In the genomic region with DNA sequence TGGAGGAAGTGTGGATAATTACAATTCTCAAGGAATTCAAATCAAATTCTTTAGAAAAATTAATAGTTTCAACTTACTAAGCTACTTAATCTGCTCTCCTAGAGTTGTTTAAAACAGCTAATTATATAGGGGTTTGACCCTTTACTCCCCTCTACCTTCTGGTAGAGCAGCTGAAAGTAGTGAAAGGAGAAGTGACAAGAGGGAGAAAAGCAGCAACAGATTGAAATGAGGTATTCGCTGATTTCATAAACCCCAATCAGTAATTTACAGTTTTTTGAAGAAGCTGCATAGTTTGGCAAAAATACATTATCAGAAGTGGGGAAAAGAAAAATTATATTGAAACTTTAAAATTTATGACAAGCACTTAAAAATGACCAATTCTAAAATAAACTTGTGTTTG, we compare ENCODE assay signal across 16 cellular contexts.
"Had no signal": no experiment of that assay in that cellular context is flagged by ENCODE, and none has a peak within 500 bp of the region (broad histone marks: within the 10 kb centered on the region; RNA-seq: fewer than 3 reads in every experiment).

No MANE protein-coding gene starts in this region.

- ATAC-seq: activated T-cell treated with anti-CD3 and anti-CD28 coated beads, Interleukin-2, amount 50 U/mL, for 72 hours; mucosa of descending colon; naive thymus-derived CD8-positive, alpha-beta T cell had no signal

- H3K9me3 Mint-ChIP-seq: activated CD4-positive, alpha-beta T cell treated with anti-CD3 and anti-CD28 coated beads, Interleukin-2, amount 10 ng/mL, durations not matched to agents 24 days and 14 days; activated T-cell treated with anti-CD3 and anti-CD28 coated beads, Interleukin-2, amount 50 U/mL, for 72 hours; naive thymus-derived CD8-positive, alpha-beta T cell had no signal

- H3K9me3 ChIP-seq: mucosa of descending colon, right atrium auricular region, transverse colon, vagina had no signal

- H3K27ac Mint-ChIP-seq: activated CD4-positive, alpha-beta T cell treated with anti-CD3 and anti-CD28 coated beads, Interleukin-2, amount 10 ng/mL, durations not matched to agents 24 days and 14 days; activated naive CD8-positive, alpha-beta T cell; activated T-cell treated with anti-CD3 and anti-CD28 coated beads, Interleukin-2, amount 50 U/mL, for 72 hours had no signal

- H3K4me3 Mint-ChIP-seq: activated CD4-positive, alpha-beta T cell treated with anti-CD3 and anti-CD28 coated beads, Interleukin-2, amount 10 ng/mL, durations not matched to agents 24 days and 14 days; activated naive CD8-positive, alpha-beta T cell; activated T-cell treated with anti-CD3 and anti-CD28 coated beads, Interleukin-2, amount 50 U/mL, for 72 hours; naive thymus-derived CD8-positive, alpha-beta T cell had no signal

- H3K36me3 Mint-ChIP-seq: activated naive CD8-positive, alpha-beta T cell had no signal

- H3K27me3 Mint-ChIP-seq: activated CD4-positive, alpha-beta T cell treated with anti-CD3 and anti-CD28 coated beads, Interleukin-2, amount 10 ng/mL, durations not matched to agents 24 days and 14 days; activated naive CD8-positive, alpha-beta T cell; naive thymus-derived CD8-positive, alpha-beta T cell had no signal

- DNase-seq: activated CD4-positive, alpha-beta T cell treated with anti-CD3 and anti-CD28 coated beads, Interleukin-2, amount 10 ng/mL, durations not matched to agents 24 days and 14 days; activated CD4-positive, CD25-positive, alpha-beta regulatory T cell; activated CD8-positive, alpha-beta memory T cell treated with anti-CD3 and anti-CD28 coated beads, Interleukin-2, amount 50 U/mL, for 48 hours; activated gamma-delta T cell treated with Interleukin-2 at 50 U/mL for 16 hours; activated T-cell treated with anti-CD3 and anti-CD28 coated beads, Interleukin-2, amount 50 U/mL, for 72 hours; amniotic stem cell; islet precursor cell; mucosa of descending colon; naive thymus-derived CD8-positive, alpha-beta T cell; stimulated activated CD4-positive, alpha-beta T cell treated with anti-CD3 and anti-CD28 coated beads, Interleukin-4, amount 100 ng/mL, for 1 hour; stimulated activated naive CD4-positive, alpha-beta T cell treated with Interleukin-2 at 50 U/mL for 16 hours; substantia nigra; transverse colon had no signal
